ENCODE assay signal across 1 cellular context in the genomic region with DNA sequence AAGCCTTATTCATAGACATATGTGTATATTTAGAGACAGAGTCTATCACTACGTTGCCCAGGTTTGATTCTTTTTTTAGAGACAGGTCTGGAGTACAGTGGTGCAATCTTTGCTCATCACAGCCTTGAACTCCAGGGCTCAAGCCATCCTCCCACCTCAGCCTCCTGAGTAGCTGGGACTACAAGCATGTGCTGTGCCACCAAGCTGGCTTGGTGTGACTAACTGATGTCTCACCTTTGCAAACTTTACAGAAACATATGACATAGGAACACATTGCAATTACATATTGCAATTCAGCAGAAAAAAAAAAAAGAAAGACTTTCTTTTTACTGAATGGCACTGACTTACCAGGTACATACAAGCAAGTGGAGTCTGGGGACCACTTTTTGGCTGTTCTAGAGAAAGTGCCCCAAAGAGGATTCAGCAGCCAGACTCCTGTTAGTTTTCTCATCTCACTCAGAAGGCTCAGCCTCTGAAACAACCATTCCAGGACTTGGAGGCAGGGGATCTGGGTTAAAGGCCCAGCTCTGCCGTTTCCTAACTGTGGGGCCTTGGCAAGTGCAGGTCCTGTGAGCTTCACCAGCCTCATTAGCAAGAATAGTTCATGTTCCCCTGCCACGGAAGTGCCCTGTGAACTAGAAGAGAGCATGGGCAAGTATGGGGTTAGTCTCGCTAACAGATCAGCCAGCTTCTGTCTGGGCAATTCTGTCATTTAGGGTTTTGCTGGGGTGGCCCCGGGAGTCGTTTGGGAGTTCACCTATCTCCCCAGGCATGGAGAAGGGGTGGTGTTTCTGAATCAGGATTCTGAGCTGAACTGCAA.
TF ChIP-seq lines count a peak whose summit lies in the region.

No MANE protein-coding gene starts in this region.

TF ChIP-seq in endothelial cell of umbilical vein, 7 proteins besides CTCF, POLR2A, EP300 and RAD21:
- TF ChIP-seq EZH2 (IDR thresholded peaks at IDR 0.05; ENCODE audit: borderline replicate concordance, low read depth, low read length, severe bottlenecking) (no peak), MYC (IDR thresholded peaks at IDR 0.05; ENCODE audit: low read depth, low read length) (no peak), POLR2AphosphoS5 (IDR thresholded peaks at IDR 0.05; ENCODE audit: insufficient read depth, low read depth, low read length) (no peak), GATA2 (IDR thresholded peaks at IDR 0.05; ENCODE audit: insufficient read depth, insufficient read length, low read depth, low read length) (no peak), MAX (IDR thresholded peaks at IDR 0.05; ENCODE audit: insufficient read depth, insufficient read length) (no peak), JUN (IDR thresholded peaks at IDR 0.05; ENCODE audit: borderline replicate concordance, insufficient read depth, insufficient read length, low read depth) (no peak), FOS (IDR thresholded peaks at IDR 0.05; ENCODE audit: borderline replicate concordance, insufficient read depth, low read length) (no peak)
